9 cellular contexts compared by ENCODE assay signal in genomic region chr10:76779163-76779820, GRCh38.
A peak's percentile ranks its signal among the peaks of the same experiment; 100 is the strongest.
DNase-seq lines count a peak whose midpoint lies in the region; ATAC-seq and TF ChIP-seq lines count a peak whose summit lies in the region.
"Had no signal": no experiment of that assay in that cellular context is flagged by ENCODE, and none has a peak within 500 bp of the region (broad histone marks: within the 10 kb centered on the region; RNA-seq: fewer than 3 reads in every experiment).

No MANE protein-coding gene starts in this region.

- TF ChIP-seq EP300 in sigmoid colon (IDR thresholded peaks at IDR 0.05): no peak

- no peak overlapping the region for H3K4me3 ChIP-seq in H7 (ENCODE audit: insufficient read depth, low read depth, low read length)
- H3K4me3 ChIP-seq in adipocyte (ENCODE audit: low read length): no peak overlapping the region
- H3K4me3 ChIP-seq in iPS-18a (ENCODE audit: low read length): peak overlapping the region; percentile 40
- H3K4me3 ChIP-seq in sigmoid colon: no peak overlapping the region

- TF ChIP-seq POLR2A in sigmoid colon (IDR thresholded peaks at IDR 0.05): no peak

- no peak for ATAC-seq in HG03097 (IDR thresholded peaks at IDR 0.05; ENCODE audit: low FRiP score, unreplicated experiment)

- no peaks in the 10 kb centered on the region for H3K4me1 ChIP-seq in adipocyte (ENCODE audit: control insufficient read depth, insufficient read depth, low read length)
- H3K4me1 ChIP-seq in iPS-18a (ENCODE audit: control insufficient read depth, low read depth, low read length): peaks cover 37% of the 10 kb centered on the region
- H3K4me1 ChIP-seq in sigmoid colon: peaks cover 0 to 57% (median 32%) of the 10 kb centered on the region in 4 donors

- TF ChIP-seq CTCF in sigmoid colon (IDR thresholded peaks at IDR 0.05): peak in 2 of 4 experiments; percentile 9 to 32

- H3K9me3 ChIP-seq in adipocyte (ENCODE audit: control insufficient read depth, low read length): peaks cover 18% of the 10 kb centered on the region
- peaks cover 8% of the 10 kb centered on the region for H3K9me3 ChIP-seq in iPS-18a (ENCODE audit: control insufficient read depth, low read depth, low read length)
- H3K9me3 ChIP-seq in sigmoid colon: peaks cover 0 to under 1% (median 0%) of the 10 kb centered on the region in 4 donors

- WGBS in sigmoid colon, 2 donors: 43 to 51% methylated on average over 9 of the region's 9 CpGs

- intact Hi-C loops in sigmoid colon (cut with DNase I): loop anchor here (5.0 kb wide), 1 partner anchor 193 kb away; no protein-coding TSS in a partner anchor

- H3K27ac ChIP-seq in iPS-18a (ENCODE audit: low read length): peak overlapping the region; percentile 95
- H3K27ac ChIP-seq in sigmoid colon: peak overlapping the region in 3 of 4 donors; percentile 59 to 77 (median 72)

- H3K9ac ChIP-seq in adipocyte (ENCODE audit: low read length): no peak overlapping the region
- H3K9ac ChIP-seq in iPS-18a (ENCODE audit: low read length): peak overlapping the region; percentile 58

- H3K36me3 ChIP-seq in H7 (replicated peaks; ENCODE audit: control insufficient read depth, insufficient read depth, low read length) (no peaks in the 10 kb centered on the region), adipocyte (ENCODE audit: control insufficient read depth, insufficient read depth, low read length, severe bottlenecking) (no peaks in the 10 kb centered on the region), iPS-18a (ENCODE audit: control insufficient read depth, low read depth, low read length) (no peaks in the 10 kb centered on the region), sigmoid colon (no peaks in the 10 kb centered on the region)

- H3K27me3 ChIP-seq in H7 (ENCODE audit: control insufficient read depth, insufficient read depth, low read length) (no peaks in the 10 kb centered on the region), adipocyte (replicated peaks; ENCODE audit: control insufficient read depth, insufficient read depth, low read length) (no peaks in the 10 kb centered on the region), iPS-18a (ENCODE audit: control insufficient read depth, insufficient read depth, low read length) (no peaks in the 10 kb centered on the region), sigmoid colon (no peaks in the 10 kb centered on the region)

- DNase-seq in H7: peak; percentile 12
- peak; percentile 71 for DNase-seq in adipocyte (ENCODE audit: low read depth)
- no peak for DNase-seq in sigmoid colon
- DNase-seq in NCI-H1417 (lab: John Stamatoyannopoulos, UW): no peak
- no peak for DNase-seq in OCI-M1 (lab: John Stamatoyannopoulos, UW)
- DNase-seq in D341Med (ENCODE audit: low spot score): no peak
- DNase-seq: activated effector memory CD4-positive, alpha-beta T cell treated with Interleukin-2 at 50 U/mL for 16 hours had no signal

Comparison
In these comparisons a context has a peak if more than half of its experiments do, and no peak if none do; other contexts are left out.
1. DNase-seq: peak in H7 (single experiment) and adipocyte (single experiment); none in sigmoid colon (single experiment), NCI-H1417 (0 of 3), OCI-M1 (single experiment) and D341Med (single experiment).